In genomic region chr2:1654696-1655374, GRCh38 we compare ENCODE assay signal across 15 cellular contexts.
A peak's percentile ranks its signal among the peaks of the same experiment; 100 is the strongest.
DNase-seq lines count a peak whose midpoint lies in the region; ATAC-seq, FAIRE-seq and TF ChIP-seq lines count a peak whose summit lies in the region.
"Had no signal": no experiment of that assay in that cellular context is flagged by ENCODE, and none has a peak within 500 bp of the region (broad histone marks: within the 10 kb centered on the region; RNA-seq: fewer than 3 reads in every experiment).

No MANE protein-coding gene starts in this region.

- peak; percentile 87 for FAIRE-seq in GM12891 (lab: Jason Lieb, UNC)

- no peaks in the 10 kb centered on the region for H4K20me1 ChIP-seq in smooth muscle cell (ENCODE audit: low read depth)

- H3K4me2 ChIP-seq in smooth muscle cell, result no peak overlapping the region

- intact Hi-C loops in CD8-positive, alpha-beta T cell (cut with DNase I, micrococcal nuclease), result no loop called here

- no peak overlapping the region for H3K4me3 Mint-ChIP-seq in CD8-positive, alpha-beta T cell
- H3K4me3 Mint-ChIP-seq: activated T-helper 17 cell treated with anti-CD3 and anti-CD28 coated beads, Interleukin-2, amount 50 U/mL, for 72 hours had no signal

- H3K9me3 Mint-ChIP-seq in CD8-positive, alpha-beta T cell, result no peaks in the 10 kb centered on the region
- H3K9me3 Mint-ChIP-seq: activated T-helper 17 cell treated with anti-CD3 and anti-CD28 coated beads, Interleukin-2, amount 50 U/mL, for 72 hours had no signal

- H3K4me1 ChIP-seq in right atrium auricular region (peaks cover 0 to 35% of the 10 kb centered on the region in 2 donors), smooth muscle cell (ENCODE audit: low read depth) (no peaks in the 10 kb centered on the region)
- H3K4me1 ChIP-seq in CD8-positive, alpha-beta T cell (ENCODE audit: insufficient read depth, low read length), result no peaks in the 10 kb centered on the region

- no peak for TF ChIP-seq POLR2A in GM12891 (IDR thresholded peaks at IDR 0.05; ENCODE audit: low read depth, low read length)

- H3K4me3 ChIP-seq in right atrium auricular region, result no peak overlapping the region
- no peak overlapping the region for H3K4me3 ChIP-seq in smooth muscle cell
- H3K4me3 ChIP-seq in CD8-positive, alpha-beta T cell (ENCODE audit: low read depth, low read length), result no peak overlapping the region

- H3K79me2 ChIP-seq in smooth muscle cell (ENCODE audit: low read depth), result peaks cover 3% of the 10 kb centered on the region

- no peaks in the 10 kb centered on the region for H3K36me3 Mint-ChIP-seq in CD8-positive, alpha-beta T cell

- no peak overlapping the region for H2AFZ ChIP-seq in smooth muscle cell (ENCODE audit: low read depth)

- H3K27me3 ChIP-seq in right atrium auricular region (no peaks in the 10 kb centered on the region), smooth muscle cell (ENCODE audit: low read depth) (no peaks in the 10 kb centered on the region)
- no peaks in the 10 kb centered on the region for H3K27me3 ChIP-seq in CD8-positive, alpha-beta T cell (ENCODE audit: insufficient read depth, low read length)
- H3K27me3 ChIP-seq: foreskin keratinocyte had no signal

- TF ChIP-seq CTCF in right atrium auricular region (IDR thresholded peaks at IDR 0.05) (no peak), smooth muscle cell (IDR thresholded peaks at IDR 0.05; ENCODE audit: borderline replicate concordance, insufficient read depth, poor library complexity, severe bottlenecking) (no peak)
- no peak for TF ChIP-seq CTCF in CD8-positive, alpha-beta T cell (IDR thresholded peaks at IDR 0.05)

- H3K36me3 ChIP-seq in right atrium auricular region (peaks cover 3% of the 10 kb centered on the region), smooth muscle cell (ENCODE audit: low read depth) (peaks cover 13% of the 10 kb centered on the region)
- H3K36me3 ChIP-seq in CD8-positive, alpha-beta T cell (ENCODE audit: insufficient read depth, low read length), result no peaks in the 10 kb centered on the region

- CTCF ChIA-PET in CD8-positive, alpha-beta T cell (lab: Charles Lee), result no interaction called here

- WGBS in smooth muscle cell (ENCODE audit: low lambda C conversion rate), result 80% methylated on average over 8 of the region's 8 CpGs

- peaks cover 4% of the 10 kb centered on the region for H3F3A ChIP-seq in smooth muscle cell (ENCODE audit: low read depth)

- no peak overlapping the region for H3K27ac Mint-ChIP-seq in CD8-positive, alpha-beta T cell
- H3K27ac Mint-ChIP-seq: activated T-helper 17 cell treated with anti-CD3 and anti-CD28 coated beads, Interleukin-2, amount 50 U/mL, for 72 hours had no signal

- H3K4me1 Mint-ChIP-seq in CD8-positive, alpha-beta T cell (ENCODE audit: low read depth), result no peaks in the 10 kb centered on the region
- H3K4me1 Mint-ChIP-seq: activated T-helper 17 cell treated with anti-CD3 and anti-CD28 coated beads, Interleukin-2, amount 50 U/mL, for 72 hours had no signal

- DNase-seq in GM12891 (ENCODE audit: insufficient read length, low spot score), result no peak
- DNase-seq in amniotic epithelial cell (ENCODE audit: low read depth), result peak; percentile 55
- DNase-seq in right atrium auricular region (ENCODE audit: low spot score), result no peak
- no peak for DNase-seq in smooth muscle cell (lab: John Stamatoyannopoulos, UW; ENCODE audit: unreplicated experiment)
- DNase-seq in retina, result no peak
- no peak for DNase-seq in NCI-H345 treated with DMSO at 0.1 percent for 48 hours (lab: John Stamatoyannopoulos, UW; ENCODE audit: unreplicated experiment)
- no peak for DNase-seq in CD8-positive, alpha-beta T cell
- no peak for DNase-seq in NCI-H2227 (lab: John Stamatoyannopoulos, UW; ENCODE audit: unreplicated experiment)
- DNase-seq: activated CD4-positive, alpha-beta T cell treated with anti-CD3 and anti-CD28 coated beads, Interleukin-2, amount 50 U/mL, for 48 hours; AML-193; foreskin keratinocyte; NCI-H1092; NCI-H2171 treated with DMSO at 0.1 percent for 48 hours; stimulated activated CD4-positive, alpha-beta T cell treated with anti-CD3 and anti-CD28 coated beads, Interleukin-4, amount 100 ng/mL, for 4 hours had no signal

- no peak for ATAC-seq in CD8-positive, alpha-beta T cell
- ATAC-seq: activated T-helper 17 cell treated with anti-CD3 and anti-CD28 coated beads, Interleukin-2, amount 50 U/mL, for 72 hours; foreskin keratinocyte had no signal

- POLR2A ChIA-PET in CD8-positive, alpha-beta T cell (lab: Charles Lee), result no interaction called here

- H3K27me3 Mint-ChIP-seq in CD8-positive, alpha-beta T cell (ENCODE audit: low read depth), result peaks cover 8% of the 10 kb centered on the region

- H3K27ac ChIP-seq in right atrium auricular region (peak overlapping the region; percentile 68 to 76), smooth muscle cell (ENCODE audit: low read depth) (peak overlapping the region; percentile 97)
- no peak overlapping the region for H3K27ac ChIP-seq in CD8-positive, alpha-beta T cell (ENCODE audit: low read depth, low read length)
- H3K27ac ChIP-seq: foreskin keratinocyte had no signal

- no peaks in the 10 kb centered on the region for H3K9me3 ChIP-seq in right atrium auricular region
- no peaks in the 10 kb centered on the region for H3K9me3 ChIP-seq in smooth muscle cell (replicated peaks; ENCODE audit: low read depth)
- no peaks in the 10 kb centered on the region for H3K9me3 ChIP-seq in CD8-positive, alpha-beta T cell (ENCODE audit: low read length)

- H3K9ac ChIP-seq in smooth muscle cell (ENCODE audit: low read depth), result peak overlapping the region; percentile 85

TF ChIP-seq in GM12891, 5 proteins besides CTCF, POLR2A, EP300 and RAD21:
- TF ChIP-seq POLR2AphosphoS5 (IDR thresholded peaks at IDR 0.05; ENCODE audit: low read depth, low read length) (no peak), POU2F2 (IDR thresholded peaks at IDR 0.05; ENCODE audit: low read depth, low read length) (no peak), SPI1 (IDR thresholded peaks at IDR 0.05; ENCODE audit: low read depth, low read length) (no peak), PAX5 (IDR thresholded peaks at IDR 0.05; ENCODE audit: insufficient read depth, low read length, severe bottlenecking) (no peak), TAF1 (IDR thresholded peaks at IDR 0.05; ENCODE audit: low read depth, low read length) (no peak)
